Comparison of ENCODE assay signal across 23 cellular contexts in genomic region chr3:80618295-80619256, GRCh38.
"Had no signal": no experiment of that assay in that cellular context is flagged by ENCODE, and none has a peak within 500 bp of the region (broad histone marks: within the 10 kb centered on the region; RNA-seq: fewer than 3 reads in every experiment).

No MANE protein-coding gene starts in this region.

- H3K4me3 ChIP-seq: ascending aorta, gastroesophageal sphincter, left ventricle myocardium inferior, testis, transverse colon had no signal

- H3K27me3 ChIP-seq: ascending aorta, gastroesophageal sphincter, testis, transverse colon had no signal

- DNase-seq: activated CD4-positive, alpha-beta T cell treated with anti-CD3 and anti-CD28 coated beads for 48 hours; activated CD4-positive, alpha-beta T cell treated with anti-CD3 and anti-CD28 coated beads, Interleukin-2, amount 50 U/mL, for 48 hours; activated CD4-positive, CD25-positive, alpha-beta regulatory T cell; activated CD8-positive, alpha-beta memory T cell treated with anti-CD3 and anti-CD28 coated beads for 24 hours; activated CD8-positive, alpha-beta memory T cell treated with anti-CD3 and anti-CD28 coated beads, Interleukin-2, amount 50 U/mL, for 4 hours; activated gamma-delta T cell; activated naive CD4-positive, alpha-beta T cell treated with anti-CD3 and anti-CD28 coated beads, Interleukin-2, amount 10 ng/mL, durations not matched to agents 7 days and 5 days; activated naive CD8-positive, alpha-beta T cell treated with anti-CD3 and anti-CD28 coated beads, Interleukin-2, amount 10 ng/mL, durations not matched to agents 7 days and 5 days; activated T-cell treated with anti-CD3 and anti-CD28 coated beads, Interleukin-2, amount 50 U/mL, for 1 hour; caudate nucleus; cortex of kidney; effector memory CD8-positive, alpha-beta T cell; kidney glomerular epithelial cell; left ventricle myocardium inferior; posterior cingulate gyrus; right cardiac atrium; stimulated activated CD4-positive, alpha-beta T cell treated with anti-CD3 and anti-CD28 coated beads, Interleukin-2, amount 100 ng/mL, for 48 hours; stimulated activated naive CD4-positive, alpha-beta T cell treated with Interleukin-2 at 50 U/mL for 16 hours; T-cell; testis; transverse colon had no signal

- H3K4me1 ChIP-seq: ascending aorta, gastroesophageal sphincter, left ventricle myocardium inferior, testis, transverse colon had no signal

- H3K27ac ChIP-seq: ascending aorta, gastroesophageal sphincter, left ventricle myocardium inferior, testis, transverse colon had no signal

- H3K36me3 ChIP-seq: ascending aorta, gastroesophageal sphincter, left ventricle myocardium inferior, transverse colon had no signal

- H3K9me3 ChIP-seq: ascending aorta, gastroesophageal sphincter, testis, transverse colon had no signal
